1 cellular context compared by ENCODE assay signal in the genomic region with DNA sequence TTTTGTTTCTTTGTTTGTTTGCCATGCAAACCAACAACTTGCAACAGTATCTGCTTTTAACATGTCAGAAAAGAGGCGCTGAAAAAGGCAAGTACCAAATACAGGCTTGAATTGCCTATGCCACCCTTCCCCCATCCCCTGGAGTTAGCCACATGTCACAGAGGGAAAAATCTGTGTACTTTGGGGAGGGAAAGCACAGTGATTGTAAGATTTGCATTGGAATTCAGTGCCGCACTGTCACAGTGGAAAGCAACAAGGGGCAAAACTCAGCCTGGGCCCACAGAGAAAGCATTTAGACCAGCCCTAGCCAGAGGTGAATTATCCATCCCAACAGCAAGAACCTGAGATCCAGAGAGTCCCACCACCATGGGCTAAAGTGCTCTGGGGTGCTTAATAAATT.
A peak's percentile ranks its signal among the peaks of the same experiment; 100 is the strongest.
TF ChIP-seq lines count a peak whose summit lies in the region.

No MANE protein-coding gene starts in this region.

TF ChIP-seq in HepG2, 621 proteins besides CTCF, POLR2A, EP300 and RAD21:
- TF ChIP-seq, protein P1, sequence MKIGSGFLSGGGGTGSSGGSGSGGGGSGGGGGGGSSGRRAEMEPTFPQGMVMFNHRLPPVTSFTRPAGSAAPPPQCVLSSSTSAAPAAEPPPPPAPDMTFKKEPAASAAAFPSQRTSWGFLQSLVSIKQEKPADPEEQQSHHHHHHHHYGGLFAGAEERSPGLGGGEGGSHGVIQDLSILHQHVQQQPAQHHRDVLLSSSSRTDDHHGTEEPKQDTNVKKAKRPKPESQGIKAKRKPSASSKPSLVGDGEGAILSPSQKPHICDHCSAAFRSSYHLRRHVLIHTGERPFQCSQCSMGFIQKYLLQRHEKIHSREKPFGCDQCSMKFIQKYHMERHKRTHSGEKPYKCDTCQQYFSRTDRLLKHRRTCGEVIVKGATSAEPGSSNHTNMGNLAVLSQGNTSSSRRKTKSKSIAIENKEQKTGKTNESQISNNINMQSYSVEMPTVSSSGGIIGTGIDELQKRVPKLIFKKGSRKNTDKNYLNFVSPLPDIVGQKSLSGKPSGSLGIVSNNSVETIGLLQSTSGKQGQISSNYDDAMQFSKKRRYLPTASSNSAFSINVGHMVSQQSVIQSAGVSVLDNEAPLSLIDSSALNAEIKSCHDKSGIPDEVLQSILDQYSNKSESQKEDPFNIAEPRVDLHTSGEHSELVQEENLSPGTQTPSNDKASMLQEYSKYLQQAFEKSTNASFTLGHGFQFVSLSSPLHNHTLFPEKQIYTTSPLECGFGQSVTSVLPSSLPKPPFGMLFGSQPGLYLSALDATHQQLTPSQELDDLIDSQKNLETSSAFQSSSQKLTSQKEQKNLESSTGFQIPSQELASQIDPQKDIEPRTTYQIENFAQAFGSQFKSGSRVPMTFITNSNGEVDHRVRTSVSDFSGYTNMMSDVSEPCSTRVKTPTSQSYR (CRISPR knock-in tag; IDR thresholded peaks at IDR 0.05; ENCODE audit: borderline replicate concordance), result peak; percentile 85
- 0 out of 2 replicates have a peak, but pooled peaks have one; percentile 34 for TF ChIP-seq ZNF234 (CRISPR knock-in tag; conservative IDR thresholded peaks at IDR 0.05)
- TF ChIP-seq ZNF556 (CRISPR knock-in tag; IDR thresholded peaks at IDR 0.05; ENCODE audit: borderline replicate concordance), result no peak
- TF ChIP-seq, protein P2, sequence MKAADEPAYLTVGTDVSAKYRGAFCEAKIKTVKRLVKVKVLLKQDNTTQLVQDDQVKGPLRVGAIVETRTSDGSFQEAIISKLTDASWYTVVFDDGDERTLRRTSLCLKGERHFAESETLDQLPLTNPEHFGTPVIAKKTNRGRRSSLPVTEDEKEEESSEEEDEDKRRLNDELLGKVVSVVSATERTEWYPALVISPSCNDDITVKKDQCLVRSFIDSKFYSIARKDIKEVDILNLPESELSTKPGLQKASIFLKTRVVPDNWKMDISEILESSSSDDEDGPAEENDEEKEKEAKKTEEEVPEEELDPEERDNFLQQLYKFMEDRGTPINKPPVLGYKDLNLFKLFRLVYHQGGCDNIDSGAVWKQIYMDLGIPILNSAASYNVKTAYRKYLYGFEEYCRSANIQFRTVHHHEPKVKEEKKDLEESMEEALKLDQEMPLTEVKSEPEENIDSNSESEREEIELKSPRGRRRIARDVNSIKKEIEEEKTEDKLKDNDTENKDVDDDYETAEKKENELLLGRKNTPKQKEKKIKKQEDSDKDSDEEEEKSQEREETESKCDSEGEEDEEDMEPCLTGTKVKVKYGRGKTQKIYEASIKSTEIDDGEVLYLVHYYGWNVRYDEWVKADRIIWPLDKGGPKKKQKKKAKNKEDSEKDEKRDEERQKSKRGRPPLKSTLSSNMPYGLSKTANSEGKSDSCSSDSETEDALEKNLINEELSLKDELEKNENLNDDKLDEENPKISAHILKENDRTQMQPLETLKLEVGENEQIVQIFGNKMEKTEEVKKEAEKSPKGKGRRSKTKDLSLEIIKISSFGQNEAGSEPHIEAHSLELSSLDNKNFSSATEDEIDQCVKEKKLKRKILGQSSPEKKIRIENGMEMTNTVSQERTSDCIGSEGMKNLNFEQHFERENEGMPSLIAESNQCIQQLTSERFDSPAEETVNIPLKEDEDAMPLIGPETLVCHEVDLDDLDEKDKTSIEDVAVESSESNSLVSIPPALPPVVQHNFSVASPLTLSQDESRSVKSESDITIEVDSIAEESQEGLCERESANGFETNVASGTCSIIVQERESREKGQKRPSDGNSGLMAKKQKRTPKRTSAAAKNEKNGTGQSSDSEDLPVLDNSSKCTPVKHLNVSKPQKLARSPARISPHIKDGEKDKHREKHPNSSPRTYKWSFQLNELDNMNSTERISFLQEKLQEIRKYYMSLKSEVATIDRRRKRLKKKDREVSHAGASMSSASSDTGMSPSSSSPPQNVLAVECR (CRISPR knock-in tag; IDR thresholded peaks at IDR 0.05; ENCODE audit: borderline replicate concordance), result peak; percentile 27; the same call in 1 of the 2 replicates
- TF ChIP-seq, protein P3, sequence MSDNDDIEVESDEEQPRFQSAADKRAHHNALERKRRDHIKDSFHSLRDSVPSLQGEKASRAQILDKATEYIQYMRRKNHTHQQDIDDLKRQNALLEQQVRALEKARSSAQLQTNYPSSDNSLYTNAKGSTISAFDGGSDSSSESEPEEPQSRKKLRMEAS (IDR thresholded peaks at IDR 0.05), result peak; percentile 37
- TF ChIP-seq THYN1 (CRISPR knock-in tag; IDR thresholded peaks at IDR 0.05; ENCODE audit: borderline replicate concordance, low read depth), result no peak
- TF ChIP-seq, protein P4, sequence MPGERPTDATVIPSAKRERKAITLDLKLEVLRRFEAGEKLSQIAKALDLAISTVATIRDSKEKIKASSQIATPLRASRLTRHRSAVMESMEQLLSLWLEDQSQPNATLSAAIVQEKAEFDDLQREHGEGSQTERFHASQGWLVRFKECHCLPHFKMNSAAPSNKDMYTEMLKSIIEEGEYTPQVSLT (CRISPR knock-in tag; IDR thresholded peaks at IDR 0.05; ENCODE audit: borderline replicate concordance, low read depth), result no peak
- peak; percentile 49; the same call in 1 of the 2 replicates for TF ChIP-seq ZNF292 (CRISPR knock-in tag; IDR thresholded peaks at IDR 0.05; ENCODE audit: borderline replicate concordance, low read depth)
